Comparison of ENCODE assay signal across 9 cellular contexts in genomic region chr19:43562698-43563241, GRCh38. TPM values are rescaled to one million over a fixed set of nuclear protein-coding genes. Genes with fewer than 3 reads are reported as not detected.
DNase-seq lines count a peak whose midpoint lies in the region; ATAC-seq and TF ChIP-seq lines count a peak whose summit lies in the region.
"Had no signal": no experiment of that assay in that cellular context is flagged by ENCODE, and none has a peak within 500 bp of the region (broad histone marks: within the 10 kb centered on the region; RNA-seq: fewer than 3 reads in every experiment).

No MANE protein-coding gene starts in this region.

- H3K4me1 ChIP-seq in rectal smooth muscle tissue (ENCODE audit: control insufficient read depth, insufficient read depth, low read length) (no peaks in the 10 kb centered on the region), uterus (peaks cover 0 to 7% of the 10 kb centered on the region in 2 donors)

- peak; percentile 48 for DNase-seq in GM12864 (ENCODE audit: low read depth)
- DNase-seq in OCI-M1 (lab: John Stamatoyannopoulos, UW) = peak; percentile 48
- DNase-seq in activated T-cell treated with anti-CD3 and anti-CD28 coated beads, Interleukin-2, amount 50 U/mL, for 48 hours = peak; percentile 73 to 79
- peak; percentile 84 for DNase-seq in fibroblast of pulmonary artery (ENCODE audit: low read depth)
- peak; percentile 36 to 49 for DNase-seq in uterus
- no peak for DNase-seq in GOT3 (lab: John Stamatoyannopoulos, UW)

- TF ChIP-seq POLR2A in uterus (IDR thresholded peaks at IDR 0.05) = no peak

- H3K4me3 ChIP-seq in GM12864 (ENCODE audit: low read depth, low read length) (no peak overlapping the region), fibroblast of pulmonary artery (replicated peaks; ENCODE audit: low read depth, low read length) (no peak overlapping the region), rectal smooth muscle tissue (ENCODE audit: low read length) (peak overlapping the region; percentile 40), uterus (no peak overlapping the region)

- H3K36me3 ChIP-seq in rectal smooth muscle tissue (ENCODE audit: control insufficient read depth, insufficient read depth, low read length) (peaks cover 5% of the 10 kb centered on the region), uterus (no peaks in the 10 kb centered on the region)

- H3K27me3 ChIP-seq in rectal smooth muscle tissue (ENCODE audit: control insufficient read depth, insufficient read depth, low read length) (no peaks in the 10 kb centered on the region), uterus (no peaks in the 10 kb centered on the region)

- H3K27ac ChIP-seq in rectal smooth muscle tissue (ENCODE audit: low read depth, low read length) (peak overlapping the region; percentile 68), uterus (no peak overlapping the region)
- H3K27ac ChIP-seq: VCaP had no signal

- no peak overlapping the region for H3K9ac ChIP-seq in rectal smooth muscle tissue (ENCODE audit: low read length)

- intact Hi-C loops in uterus (cut with DNase I; ENCODE audit: low total_unique reads) = no loop called here

- H3K9me3 ChIP-seq in uterus = no peaks in the 10 kb centered on the region

- ATAC-seq in HG03135 (IDR thresholded peaks at IDR 0.05; ENCODE audit: unreplicated experiment) = peak; percentile 73

- TF ChIP-seq CTCF in GM12864 (IDR thresholded peaks at IDR 0.05; ENCODE audit: low read depth, low read length, missing control alignments) = no peak
- no peak for TF ChIP-seq CTCF in fibroblast of pulmonary artery (IDR thresholded peaks at IDR 0.05; ENCODE audit: low read length, missing control alignments)
- no peak for TF ChIP-seq CTCF in uterus (IDR thresholded peaks at IDR 0.05)

RNA-seq across cellular contexts. Expression of gene XRCC1, which starts 12.6 kb away (rescaled TPM):
- total RNA-seq in uterus = 10 to 100 TPM; 22.7 to 53.2 (median 30.7) TPM

RNA-seq across cellular contexts. Expression of gene PINLYP, which starts 12.8 kb away (rescaled TPM):
- 10 to 100 TPM in 3 of 4 donors, 1 to 10 TPM in 1; 4.6 to 46.5 (median 10.3) TPM for total RNA-seq in uterus

RNA-seq across cellular contexts. Expression of gene ZNF575, which starts 29.8 kb away (rescaled TPM):
- 1 to 10 TPM in 1 of 4 donors, under 1 TPM in 1, not detected in 2; 0.21 to 2.8 TPM for total RNA-seq in uterus

RNA-seq across cellular contexts. Expression of gene IRGQ, which starts 33.2 kb away (rescaled TPM):
- total RNA-seq in uterus = 10 to 100 TPM in 2 of 4 donors, 1 to 10 TPM in 2; 4.1 to 31.0 (median 17.2) TPM

RNA-seq across cellular contexts. Expression of gene ZNF576, which starts 33.6 kb away (rescaled TPM):
- total RNA-seq in uterus = 10 to 100 TPM in 3 of 4 donors, 1 to 10 TPM in 1; 2.4 to 19.0 (median 12.6) TPM
